9 cellular contexts compared by ENCODE assay signal in genomic region chr13:25980255-25980654, GRCh38.
DNase-seq lines count a peak whose midpoint lies in the region; ATAC-seq and TF ChIP-seq lines count a peak whose summit lies in the region.
"Had no signal": no experiment of that assay in that cellular context is flagged by ENCODE, and none has a peak within 500 bp of the region (broad histone marks: within the 10 kb centered on the region; RNA-seq: fewer than 3 reads in every experiment).

No MANE protein-coding gene starts in this region.

- H3K27ac ChIP-seq in fibroblast of lung (ENCODE audit: insufficient read depth, low read length) (no peak overlapping the region), thoracic aorta (no peak overlapping the region)

- ATAC-seq in Right ventricle myocardium inferior (peak; percentile 34), Right ventricle myocardium superior (ENCODE audit: poor library complexity) (no peak), thoracic aorta (ENCODE audit: insufficient number of reproducible peaks, low FRiP score, low read depth) (no peak), HG03432 (IDR thresholded peaks at IDR 0.05; ENCODE audit: unreplicated experiment) (no peak)

- CTCF ChIA-PET in activated CD4-positive, alpha-beta memory T cell treated with anti-CD3 and anti-CD28 coated beads, Interleukin-2, amount 10 ng/mL, durations not matched to agents 7 days and 5 days (lab: Charles Lee) = no interaction called here

- H3K36me3 Mint-ChIP-seq in activated CD4-positive, alpha-beta memory T cell treated with anti-CD3 and anti-CD28 coated beads, Interleukin-2, amount 10 ng/mL, durations not matched to agents 7 days and 5 days (ENCODE audit: low read depth) = no peaks in the 10 kb centered on the region

- no peak overlapping the region for H3K4me3 ChIP-seq in fibroblast of lung (replicated peaks in 1 of 4; ENCODE audit: control extremely low read depth in 1 of 4, insufficient read depth in 1 of 4, low read depth in 3 of 4, low read length in 4 of 4)
- H3K4me3 ChIP-seq in thoracic aorta = no peak overlapping the region

- no peak overlapping the region for H3K27ac Mint-ChIP-seq in activated CD4-positive, alpha-beta memory T cell treated with anti-CD3 and anti-CD28 coated beads, Interleukin-2, amount 10 ng/mL, durations not matched to agents 7 days and 5 days

- H3K27me3 ChIP-seq in fibroblast of lung (ENCODE audit: control insufficient read depth, insufficient read depth, low read length) (no peaks in the 10 kb centered on the region), thoracic aorta (replicated peaks; ENCODE audit: insufficient read depth) (no peaks in the 10 kb centered on the region)

- no peaks in the 10 kb centered on the region for H4K20me1 ChIP-seq in fibroblast of lung (ENCODE audit: control insufficient read depth, extremely low read depth, insufficient read depth, low read length)

- H3K9me3 ChIP-seq in fibroblast of lung (ENCODE audit: control insufficient read depth, insufficient read depth, low read depth, low read length) (no peaks in the 10 kb centered on the region), thoracic aorta (no peaks in the 10 kb centered on the region)

- no peaks in the 10 kb centered on the region for H3K79me2 ChIP-seq in fibroblast of lung (ENCODE audit: control insufficient read depth, insufficient read depth, low read length)

- H3K4me1 Mint-ChIP-seq in activated CD4-positive, alpha-beta memory T cell treated with anti-CD3 and anti-CD28 coated beads, Interleukin-2, amount 10 ng/mL, durations not matched to agents 7 days and 5 days = peaks cover 8% of the 10 kb centered on the region

- no peak overlapping the region for H2AFZ ChIP-seq in fibroblast of lung (ENCODE audit: low read length)

- H3K4me3 Mint-ChIP-seq in activated CD4-positive, alpha-beta memory T cell treated with anti-CD3 and anti-CD28 coated beads, Interleukin-2, amount 10 ng/mL, durations not matched to agents 7 days and 5 days = no peak overlapping the region

- DNase-seq in Right ventricle myocardium inferior (ENCODE audit: missing footprints) = no peak
- DNase-seq in Right ventricle myocardium superior = no peak
- peak; percentile 44 for DNase-seq in NCI-H2029 treated with DMSO at 0.1 percent for 48 hours (lab: John Stamatoyannopoulos, UW)
- peak; percentile 10 to 13 for DNase-seq in fibroblast of lung (ENCODE audit: low read depth in 2 of 2)
- no peak for DNase-seq in thoracic aorta (ENCODE audit: low spot score)
- DNase-seq in activated CD4-positive, alpha-beta memory T cell treated with anti-CD3 and anti-CD28 coated beads, Interleukin-2, amount 10 ng/mL, durations not matched to agents 7 days and 5 days = no peak
- DNase-seq in GM20000 (ENCODE audit: low spot score) = no peak
- DNase-seq: NCI-H774 had no signal

- POLR2A ChIA-PET in activated CD4-positive, alpha-beta memory T cell treated with anti-CD3 and anti-CD28 coated beads, Interleukin-2, amount 10 ng/mL, durations not matched to agents 7 days and 5 days (lab: Charles Lee) = no interaction called here

- H3K36me3 ChIP-seq in fibroblast of lung (ENCODE audit: control insufficient read depth, insufficient read depth, low read length) = no peaks in the 10 kb centered on the region
- no peaks in the 10 kb centered on the region for H3K36me3 ChIP-seq in thoracic aorta

- no peak overlapping the region for H3K4me2 ChIP-seq in fibroblast of lung (ENCODE audit: extremely low read depth, insufficient read depth, low read length)

- no peaks in the 10 kb centered on the region for H3K9me3 Mint-ChIP-seq in activated CD4-positive, alpha-beta memory T cell treated with anti-CD3 and anti-CD28 coated beads, Interleukin-2, amount 10 ng/mL, durations not matched to agents 7 days and 5 days

- intact Hi-C loops in Right ventricle myocardium inferior (cut with DNase I) = no loop called here
- intact Hi-C loops in Right ventricle myocardium superior (cut with DNase I) = no loop called here

- TF ChIP-seq CTCF in fibroblast of lung (conservative IDR thresholded peaks at IDR 0.05 in 1 of 2, IDR thresholded peaks at IDR 0.05 in 1 of 2; ENCODE audit: low read depth in 1 of 2, low read length in 2 of 2) = peak in 1 of 2 donors; percentile 42
- peak; percentile 8 for TF ChIP-seq CTCF in thoracic aorta (IDR thresholded peaks at IDR 0.05)
- no peak for TF ChIP-seq CTCF in GM20000 (IDR thresholded peaks at IDR 0.05; ENCODE audit: extremely low read depth, missing control alignments)

- H3K9ac ChIP-seq in fibroblast of lung (ENCODE audit: insufficient read depth, low read length) = no peak overlapping the region

- H3K4me1 ChIP-seq in fibroblast of lung (ENCODE audit: control insufficient read depth, extremely low read depth, insufficient read depth, low read length) (no peaks in the 10 kb centered on the region), thoracic aorta (ENCODE audit: control insufficient read depth in 1 of 2, low read depth in 2 of 2) (no peaks in the 10 kb centered on the region)

- no peaks in the 10 kb centered on the region for H3K27me3 Mint-ChIP-seq in activated CD4-positive, alpha-beta memory T cell treated with anti-CD3 and anti-CD28 coated beads, Interleukin-2, amount 10 ng/mL, durations not matched to agents 7 days and 5 days

Comparison
In these comparisons a context has a peak if more than half of its experiments do, and no peak if none do; other contexts are left out.
1. DNase-seq: peak in NCI-H2029 treated with DMSO at 0.1 percent for 48 hours (single experiment) and fibroblast of lung (2 of 2); none in Right ventricle myocardium inferior (single experiment), Right ventricle myocardium superior (single experiment), thoracic aorta (single experiment), activated CD4-positive, alpha-beta memory T cell treated with anti-CD3 and anti-CD28 coated beads, Interleukin-2, amount 10 ng/mL, durations not matched to agents 7 days and 5 days (single experiment) and GM20000 (single experiment).